Comparison of ENCODE assay signal across 8 cellular contexts in genomic region chr6:17907467-17908229, GRCh38.
DNase-seq lines count a peak whose midpoint lies in the region; ATAC-seq and TF ChIP-seq lines count a peak whose summit lies in the region.

No MANE protein-coding gene starts in this region.

- no peak overlapping the region for H3K4me3 ChIP-seq in GM06990 (replicated peaks; ENCODE audit: low read depth, low read length)

- no peak for TF ChIP-seq CTCF in GM06990 (IDR thresholded peaks at IDR 0.05; ENCODE audit: insufficient read depth, low read length, poor library complexity, severe bottlenecking)

- peak; percentile 18 for DNase-seq in GM06990 (ENCODE audit: extremely low read depth, insufficient read length)
- peak; percentile 97 for DNase-seq in KBM-7
- peak; percentile 98 for DNase-seq in amniotic epithelial cell (ENCODE audit: low read depth)
- peak; percentile 72 for DNase-seq in hepatic stellate cell (ENCODE audit: low spot score)
- DNase-seq in stimulated activated effector memory CD8-positive, alpha-beta T cell treated with anti-CD3 and anti-CD28 coated beads, Interleukin-12 subunit alpha, Interleukin-12 subunit beta, amount 100 ng/mL, for 72 hours (ENCODE audit: low spot score in 2 of 2) = no peak

- no peaks in the 10 kb centered on the region for H3K36me3 ChIP-seq in GM06990 (ENCODE audit: control insufficient read depth, insufficient read depth, low read length)

- peaks cover 9% of the 10 kb centered on the region for H3K4me1 Mint-ChIP-seq in stimulated activated effector memory CD8-positive, alpha-beta T cell treated with anti-CD3 and anti-CD28 coated beads, Interleukin-12 subunit alpha, Interleukin-12 subunit beta, amount 100 ng/mL, for 72 hours

- ATAC-seq in stimulated activated effector memory CD8-positive, alpha-beta T cell treated with anti-CD3 and anti-CD28 coated beads, Interleukin-12 subunit alpha, Interleukin-12 subunit beta, amount 100 ng/mL, for 72 hours = peak; percentile 69
- ATAC-seq in HG03175 (IDR thresholded peaks at IDR 0.05; ENCODE audit: unreplicated experiment) (no peak), GM21381 (IDR thresholded peaks at IDR 0.05; ENCODE audit: unreplicated experiment) (no peak), HG03565 (IDR thresholded peaks at IDR 0.05; ENCODE audit: unreplicated experiment) (no peak)

- H3K9me3 Mint-ChIP-seq in stimulated activated effector memory CD8-positive, alpha-beta T cell treated with anti-CD3 and anti-CD28 coated beads, Interleukin-12 subunit alpha, Interleukin-12 subunit beta, amount 100 ng/mL, for 72 hours = no peaks in the 10 kb centered on the region

- no peak overlapping the region for H3K27ac Mint-ChIP-seq in stimulated activated effector memory CD8-positive, alpha-beta T cell treated with anti-CD3 and anti-CD28 coated beads, Interleukin-12 subunit alpha, Interleukin-12 subunit beta, amount 100 ng/mL, for 72 hours

- H3K4me3 Mint-ChIP-seq in stimulated activated effector memory CD8-positive, alpha-beta T cell treated with anti-CD3 and anti-CD28 coated beads, Interleukin-12 subunit alpha, Interleukin-12 subunit beta, amount 100 ng/mL, for 72 hours = no peak overlapping the region

- in situ Hi-C loops in KBM-7 (cut with MboI; ENCODE audit: low pct_unique_long_range_greater_than_20kb, low sequenced_read_pairs) = no loop called here

- no peaks in the 10 kb centered on the region for H3K36me3 Mint-ChIP-seq in stimulated activated effector memory CD8-positive, alpha-beta T cell treated with anti-CD3 and anti-CD28 coated beads, Interleukin-12 subunit alpha, Interleukin-12 subunit beta, amount 100 ng/mL, for 72 hours

- no peaks in the 10 kb centered on the region for H3K27me3 ChIP-seq in GM06990 (replicated peaks; ENCODE audit: control insufficient read depth, insufficient read depth, low read length)

Comparison
In these comparisons a context has a peak if more than half of its experiments do, and no peak if none do; other contexts are left out.
1. DNase-seq: peak in GM06990 (single experiment), KBM-7 (single experiment), amniotic epithelial cell (single experiment) and hepatic stellate cell (single experiment); none in stimulated activated effector memory CD8-positive, alpha-beta T cell treated with anti-CD3 and anti-CD28 coated beads, Interleukin-12 subunit alpha, Interleukin-12 subunit beta, amount 100 ng/mL, for 72 hours (0 of 2).